Comparison of ENCODE assay signal across 1 cellular context in genomic region chr19:12838182-12838890, GRCh38.
TF ChIP-seq lines count a peak whose summit lies in the region.

Gene MAST1, plus strand, starts transcription at chr19:12838515. Its CDS starts 58 bp downstream, at chr19:12838573.

TF ChIP-seq in HepG2, 621 proteins besides CTCF, POLR2A, EP300 and RAD21 (continued from another document):
- TF ChIP-seq CSRNP1 (CRISPR knock-in tag; IDR thresholded peaks at IDR 0.05) (no peak), ZBTB3 (CRISPR knock-in tag; IDR thresholded peaks at IDR 0.05; ENCODE audit: borderline replicate concordance, low read depth) (no peak), MTERF4 (CRISPR knock-in tag; IDR thresholded peaks at IDR 0.05) (no peak), ISX (CRISPR knock-in tag; conservative IDR thresholded peaks at IDR 0.05) (no peak), ZNF609 (CRISPR knock-in tag; IDR thresholded peaks at IDR 0.05; ENCODE audit: borderline replicate concordance) (no peak), ZSCAN25 (CRISPR knock-in tag; IDR thresholded peaks at IDR 0.05) (peak; percentile 90; the same call in 1 of the 2 replicates), TERF1 (CRISPR knock-in tag; IDR thresholded peaks at IDR 0.05) (no peak), DNMT3B (CRISPR knock-in tag; conservative IDR thresholded peaks at IDR 0.05) (no peak), JUN (CRISPR knock-in tag; IDR thresholded peaks at IDR 0.05) (no peak), ZMYM4 (CRISPR knock-in tag; IDR thresholded peaks at IDR 0.05) (no peak), ZNF354B (CRISPR knock-in tag; IDR thresholded peaks at IDR 0.05) (no peak), MXD1 (CRISPR knock-in tag; IDR thresholded peaks at IDR 0.05) (no peak), ZNF567 (CRISPR knock-in tag; IDR thresholded peaks at IDR 0.05; ENCODE audit: borderline replicate concordance) (no peak), MTA1 (CRISPR knock-in tag; IDR thresholded peaks at IDR 0.05; ENCODE audit: borderline replicate concordance) (peak; percentile 3; the same call in 1 of the 2 replicates), DZIP1 (CRISPR knock-in tag; IDR thresholded peaks at IDR 0.05) (no peak), HMGXB4 (CRISPR knock-in tag; IDR thresholded peaks at IDR 0.05; ENCODE audit: borderline replicate concordance in 1 of 2, low read depth in 1 of 2) (peak in 1 of 2 experiments; percentile 49; a peak in 1 of 4 replicates), PHF8 (CRISPR knock-in tag; IDR thresholded peaks at IDR 0.05) (0 out of 2 replicates have a peak, but pooled peaks have one; percentile 28), MED1 (CRISPR knock-in tag; IDR thresholded peaks at IDR 0.05) (no peak), ZNF556 (CRISPR knock-in tag; IDR thresholded peaks at IDR 0.05; ENCODE audit: borderline replicate concordance) (no peak), ZMYM3 (CRISPR knock-in tag; IDR thresholded peaks at IDR 0.05) (peak; percentile 14; the same call in 1 of the 2 replicates), MIXL1 (CRISPR knock-in tag; IDR thresholded peaks at IDR 0.05) (no peak), SNAI1 (CRISPR knock-in tag; IDR thresholded peaks at IDR 0.05; ENCODE audit: borderline replicate concordance) (no peak), ZNF678 (CRISPR knock-in tag; IDR thresholded peaks at IDR 0.05) (no peak), ZNF496 (CRISPR knock-in tag; IDR thresholded peaks at IDR 0.05; ENCODE audit: insufficient replicate concordance) (no peak), RFX1 (IDR thresholded peaks at IDR 0.05) (no peak), CENPX (CRISPR knock-in tag; IDR thresholded peaks at IDR 0.05) (no peak), MAX (IDR thresholded peaks at IDR 0.05) (peak; percentile 44; the same call in 1 of the 2 replicates), ZNF772 (CRISPR knock-in tag; IDR thresholded peaks at IDR 0.05) (no peak), ARID4A (CRISPR knock-in tag; IDR thresholded peaks at IDR 0.05; ENCODE audit: borderline replicate concordance) (0 out of 2 replicates have a peak, but pooled peaks have one; percentile 16), TEF (CRISPR knock-in tag; IDR thresholded peaks at IDR 0.05) (no peak), ZNF629 (CRISPR knock-in tag; conservative IDR thresholded peaks at IDR 0.05) (no peak)
